In genomic region chr1:43853161-43853921, GRCh38 we compare ENCODE assay signal across 9 cellular contexts.
DNase-seq lines count a peak whose midpoint lies in the region; ATAC-seq and TF ChIP-seq lines count a peak whose summit lies in the region.
"Had no signal": no experiment of that assay in that cellular context is flagged by ENCODE, and none has a peak within 500 bp of the region (broad histone marks: within the 10 kb centered on the region; RNA-seq: fewer than 3 reads in every experiment).

No MANE protein-coding gene starts in this region.

- CTCF ChIA-PET in OCI-LY7 (lab: Charles Lee; ENCODE audit: unreplicated experiment) = no interaction called here

- no peaks in the 10 kb centered on the region for H3K27me3 Mint-ChIP-seq in stimulated activated memory B cell treated with anti-CD40 and anti-IgM and Interleukin-4, amounts not matched to agents 10 μg/mL and 1 μg/mL and 100 μg/mL, for 72 hours
- H3K27me3 Mint-ChIP-seq: stimulated activated naive CD8-positive, alpha-beta T cell treated with anti-CD3 and anti-CD28 coated beads, Interleukin-15, Interleukin-2, amounts not matched to agents 100 ng/mL and 50 ng/mL, for 24 hours had no signal

- H3K27ac Mint-ChIP-seq in stimulated activated memory B cell treated with anti-CD40 and anti-IgM and Interleukin-4, amounts not matched to agents 10 μg/mL and 1 μg/mL and 100 μg/mL, for 72 hours = no peak overlapping the region
- H3K27ac Mint-ChIP-seq: stimulated activated naive CD8-positive, alpha-beta T cell treated with anti-CD3 and anti-CD28 coated beads, Interleukin-15, Interleukin-2, amounts not matched to agents 100 ng/mL and 50 ng/mL, for 24 hours had no signal

- peaks cover 17% of the 10 kb centered on the region for H3K4me1 Mint-ChIP-seq in stimulated activated memory B cell treated with anti-CD40 and anti-IgM and Interleukin-4, amounts not matched to agents 10 μg/mL and 1 μg/mL and 100 μg/mL, for 72 hours

- peaks cover 45% of the 10 kb centered on the region for H3K36me3 Mint-ChIP-seq in stimulated activated memory B cell treated with anti-CD40 and anti-IgM and Interleukin-4, amounts not matched to agents 10 μg/mL and 1 μg/mL and 100 μg/mL, for 72 hours

- H3K4me3 Mint-ChIP-seq in stimulated activated memory B cell treated with anti-CD40 and anti-IgM and Interleukin-4, amounts not matched to agents 10 μg/mL and 1 μg/mL and 100 μg/mL, for 72 hours = no peak overlapping the region
- H3K4me3 Mint-ChIP-seq: stimulated activated naive CD8-positive, alpha-beta T cell treated with anti-CD3 and anti-CD28 coated beads, Interleukin-15, Interleukin-2, amounts not matched to agents 100 ng/mL and 50 ng/mL, for 24 hours had no signal

- POLR2A ChIA-PET in OCI-LY7 (lab: Charles Lee) = interaction anchor here (0.6 to 1.1 kb wide), 2 partner anchors 28 to 87 kb away, joined by 3 to 5 read pairs; no protein-coding TSS in a partner anchor

- peaks cover 8% of the 10 kb centered on the region; the same call in 1 of the 2 replicates for H3K36me3 ChIP-seq in OCI-LY7 (ENCODE audit: insufficient read depth, low read length)

- H3K4me3 ChIP-seq in OCI-LY7 (ENCODE audit: low read depth, low read length, poor library complexity, severe bottlenecking) (no peak overlapping the region), epithelial cell of esophagus (ENCODE audit: low read length) (no peak overlapping the region)

- peak overlapping the region; percentile 17 for H3K4me2 ChIP-seq in OCI-LY7 (ENCODE audit: low read length)

- H4K20me1 ChIP-seq in OCI-LY7 (ENCODE audit: insufficient read depth, low read length) = no peaks in the 10 kb centered on the region

- H3K9me3 Mint-ChIP-seq in stimulated activated memory B cell treated with anti-CD40 and anti-IgM and Interleukin-4, amounts not matched to agents 10 μg/mL and 1 μg/mL and 100 μg/mL, for 72 hours = peaks cover 3% of the 10 kb centered on the region
- H3K9me3 Mint-ChIP-seq: stimulated activated naive CD8-positive, alpha-beta T cell treated with anti-CD3 and anti-CD28 coated beads, Interleukin-15, Interleukin-2, amounts not matched to agents 100 ng/mL and 50 ng/mL, for 24 hours had no signal

- no peak overlapping the region for H3K27ac ChIP-seq in OCI-LY7 (ENCODE audit: low read depth, low read length, poor library complexity, severe bottlenecking)

- TF ChIP-seq CTCF in OCI-LY7 (conservative IDR thresholded peaks at IDR 0.05; ENCODE audit: low read length) = no peak
- no peak for TF ChIP-seq CTCF in epithelial cell of esophagus (IDR thresholded peaks at IDR 0.05; ENCODE audit: insufficient read depth, low read depth, low read length, missing control alignments)

- no peak overlapping the region; the same call in 1 of the 2 replicates for H2AFZ ChIP-seq in OCI-LY7 (ENCODE audit: low read length)

- ATAC-seq in stimulated activated memory B cell treated with anti-CD40 and anti-IgM and Interleukin-4, amounts not matched to agents 10 μg/mL and 1 μg/mL and 100 μg/mL, for 72 hours = peak; percentile 20

- no peaks in the 10 kb centered on the region for H3K79me2 ChIP-seq in OCI-LY7 (ENCODE audit: insufficient read depth, low read depth, low read length)

- intact Hi-C loops in OCI-LY7 (cut with micrococcal nuclease; ENCODE audit: unreplicated experiment) = no loop called here

- no peaks in the 10 kb centered on the region for H3K9me3 ChIP-seq in OCI-LY7 (ENCODE audit: low read length)

- no TSS peak for BruUV-seq in OCI-LY7 (replicated peaks; lab: Mats Ljungman, UMichigan)

- DNase-seq in ELR (ENCODE audit: low read depth) (peak; percentile 35), HK-2 (ENCODE audit: unreplicated experiment) (peak; percentile 15), OCI-LY7 (ENCODE audit: low spot score) (peak; percentile 45), epithelial cell of esophagus (ENCODE audit: low read depth) (peak; percentile 78), T1000 (lab: John Stamatoyannopoulos, UW) (no peak), cerebellar nuclear complex (lab: John Stamatoyannopoulos, UW) (no peak)
- DNase-seq in activated naive CD4-positive, alpha-beta T cell treated with anti-CD3 and anti-CD28 coated beads, Interleukin-2, amount 50 U/mL, for 16 hours = no peak

- peaks cover 22% of the 10 kb centered on the region for H3K4me1 ChIP-seq in OCI-LY7 (ENCODE audit: insufficient read depth, low read length, poor library complexity, severe bottlenecking)

- no peaks in the 10 kb centered on the region for H3K9me2 ChIP-seq in OCI-LY7 (ENCODE audit: insufficient read depth, low read length)

Comparison
In these comparisons a context has a peak if more than half of its experiments do, and no peak if none do; other contexts are left out.
1. DNase-seq: peak in ELR (single experiment), HK-2 (single experiment), OCI-LY7 (single experiment) and epithelial cell of esophagus (single experiment); none in T1000 (single experiment), activated naive CD4-positive, alpha-beta T cell treated with anti-CD3 and anti-CD28 coated beads, Interleukin-2, amount 50 U/mL, for 16 hours (single experiment) and cerebellar nuclear complex (0 of 2).